In genomic region chr11:124108158-124108557, GRCh38 we compare ENCODE assay signal across 8 cellular contexts. TPM values are rescaled to one million over a fixed set of nuclear protein-coding genes. Genes with fewer than 3 reads are reported as not detected.
A peak's percentile ranks its signal among the peaks of the same experiment; 100 is the strongest.
DNase-seq lines count a peak whose midpoint lies in the region; ATAC-seq and TF ChIP-seq lines count a peak whose summit lies in the region.

No MANE protein-coding gene starts in this region.

- H3K4me1 Mint-ChIP-seq in activated T-cell treated with anti-CD3 and anti-CD28 coated beads, Interleukin-2, amount 50 U/mL, for 72 hours (ENCODE audit: low read depth) = no peaks in the 10 kb centered on the region
- no peaks in the 10 kb centered on the region for H3K4me1 Mint-ChIP-seq in activated T-helper 17 cell treated with anti-CD3 and anti-CD28 coated beads, Interleukin-2, amount 50 U/mL, for 72 hours

- POLR2A ChIA-PET in PC-9 (lab: Charles Lee; ENCODE audit: unreplicated experiment) = no interaction called here

- no peaks in the 10 kb centered on the region for H3K36me3 Mint-ChIP-seq in activated T-cell treated with anti-CD3 and anti-CD28 coated beads, Interleukin-2, amount 50 U/mL, for 72 hours (ENCODE audit: insufficient read depth in 2 of 2)
- no peaks in the 10 kb centered on the region for H3K36me3 Mint-ChIP-seq in activated T-helper 17 cell treated with anti-CD3 and anti-CD28 coated beads, Interleukin-2, amount 50 U/mL, for 72 hours (ENCODE audit: low read depth)

- H3K4me1 ChIP-seq in ovary (ENCODE audit: insufficient read depth) = no peaks in the 10 kb centered on the region
- H3K4me1 ChIP-seq in PC-9 (replicated peaks; ENCODE audit: insufficient read depth) = no peaks in the 10 kb centered on the region

- H3F3A ChIP-seq in neural cell (ENCODE audit: insufficient read depth, low read length, poor library complexity, severe bottlenecking) (no peaks in the 10 kb centered on the region), PC-9 (ENCODE audit: insufficient read depth, low read depth) (no peaks in the 10 kb centered on the region)

- H3K4me2 ChIP-seq in neural cell (ENCODE audit: low read length) (no peak overlapping the region), PC-9 (no peak overlapping the region)

- no peak overlapping the region for H3K9ac ChIP-seq in neural cell (ENCODE audit: low read length)

- H3K27ac Mint-ChIP-seq in activated T-cell treated with anti-CD3 and anti-CD28 coated beads, Interleukin-2, amount 50 U/mL, for 72 hours = no peak overlapping the region
- H3K27ac Mint-ChIP-seq in activated T-helper 17 cell treated with anti-CD3 and anti-CD28 coated beads, Interleukin-2, amount 50 U/mL, for 72 hours = no peak overlapping the region

- peak; percentile 26 for TF ChIP-seq RAD21 in neural cell (conservative IDR thresholded peaks at IDR 0.05)

- H4K20me1 ChIP-seq in neural cell (ENCODE audit: insufficient read depth) = no peaks in the 10 kb centered on the region
- peaks cover 4% of the 10 kb centered on the region; the same call in 1 of the 2 replicates for H4K20me1 ChIP-seq in PC-9 (ENCODE audit: insufficient read depth)

- DNase-seq in activated T-cell treated with anti-CD3 and anti-CD28 coated beads, Interleukin-2, amount 50 U/mL, for 72 hours = peak; percentile 6 to 16
- no peak for DNase-seq in activated T-cell treated with anti-CD3 and anti-CD28 coated beads, Interleukin-2, amount 50 U/mL, for 1 hour
- DNase-seq in ovary (no peak), PC-9 (no peak)

- TF ChIP-seq EP300 in neural cell (conservative IDR thresholded peaks at IDR 0.05; ENCODE audit: poor library complexity, severe bottlenecking) = no peak
- no peak for TF ChIP-seq EP300 in ovary (IDR thresholded peaks at IDR 0.05)

- peak; percentile 60 to 74 for ATAC-seq in activated T-cell treated with anti-CD3 and anti-CD28 coated beads, Interleukin-2, amount 50 U/mL, for 72 hours (replicated peaks in 1 of 2)
- ATAC-seq in HG03442 (IDR thresholded peaks at IDR 0.05; ENCODE audit: unreplicated experiment) (peak; percentile 65), GM18870 (IDR thresholded peaks at IDR 0.05; ENCODE audit: unreplicated experiment) (no peak)
- ATAC-seq in activated T-helper 17 cell treated with anti-CD3 and anti-CD28 coated beads, Interleukin-2, amount 50 U/mL, for 72 hours (replicated peaks) = peak; percentile 47

- H3K27ac ChIP-seq in neural cell (ENCODE audit: low read length) (no peak overlapping the region), ovary (no peak overlapping the region), PC-9 (no peak overlapping the region)

- peaks cover 27% of the 10 kb centered on the region for H3K27me3 Mint-ChIP-seq in activated T-cell treated with anti-CD3 and anti-CD28 coated beads, Interleukin-2, amount 50 U/mL, for 72 hours (ENCODE audit: low read depth)
- H3K27me3 Mint-ChIP-seq in activated T-helper 17 cell treated with anti-CD3 and anti-CD28 coated beads, Interleukin-2, amount 50 U/mL, for 72 hours = peaks cover 40% of the 10 kb centered on the region

- no TSS peak for BruUV-seq in PC-9 (replicated peaks; lab: Mats Ljungman, UMichigan)

- no peak for TF ChIP-seq POLR2A in ovary (IDR thresholded peaks at IDR 0.05)

- intact Hi-C loops in ovary (cut with DNase I) = no loop called here
- intact Hi-C loops in PC-9 (cut with micrococcal nuclease; ENCODE audit: unreplicated experiment) = no loop called here

- no peaks in the 10 kb centered on the region for H3K79me2 ChIP-seq in neural cell (replicated peaks; ENCODE audit: insufficient read depth, low read length)
- H3K79me2 ChIP-seq in PC-9 (ENCODE audit: low read depth) = no peaks in the 10 kb centered on the region

- H3K9me2 ChIP-seq in neural cell (ENCODE audit: insufficient read depth, low read length) = no peaks in the 10 kb centered on the region
- no peaks in the 10 kb centered on the region for H3K9me2 ChIP-seq in PC-9 (ENCODE audit: insufficient read depth)

- H3K4me3 ChIP-seq in neural cell (ENCODE audit: low read length) (no peak overlapping the region), ovary (no peak overlapping the region), PC-9 (no peak overlapping the region)

- CTCF ChIA-PET in PC-9 (lab: Charles Lee) = no interaction called here

- no peaks in the 10 kb centered on the region for H3K9me3 Mint-ChIP-seq in activated T-cell treated with anti-CD3 and anti-CD28 coated beads, Interleukin-2, amount 50 U/mL, for 72 hours
- no peaks in the 10 kb centered on the region for H3K9me3 Mint-ChIP-seq in activated T-helper 17 cell treated with anti-CD3 and anti-CD28 coated beads, Interleukin-2, amount 50 U/mL, for 72 hours

- H3K36me3 ChIP-seq in neural cell (ENCODE audit: insufficient read depth, low read length) (no peaks in the 10 kb centered on the region), ovary (no peaks in the 10 kb centered on the region), PC-9 (ENCODE audit: low read depth) (no peaks in the 10 kb centered on the region)

- H3K4me3 Mint-ChIP-seq in activated T-cell treated with anti-CD3 and anti-CD28 coated beads, Interleukin-2, amount 50 U/mL, for 72 hours = no peak overlapping the region
- H3K4me3 Mint-ChIP-seq in activated T-helper 17 cell treated with anti-CD3 and anti-CD28 coated beads, Interleukin-2, amount 50 U/mL, for 72 hours = no peak overlapping the region

- H3K9me3 ChIP-seq in neural cell (ENCODE audit: low read length) (no peaks in the 10 kb centered on the region), ovary (no peaks in the 10 kb centered on the region), PC-9 (ENCODE audit: insufficient read depth, low read depth) (no peaks in the 10 kb centered on the region)

- 9 to 17% (median 13%) methylated on average over 1 of the region's 1 CpG for WGBS in ovary, 3 donors

- H2AFZ ChIP-seq in neural cell (ENCODE audit: low read depth, low read length) (no peak overlapping the region), PC-9 (no peak overlapping the region)

- no peaks in the 10 kb centered on the region for H3K27me3 ChIP-seq in neural cell (ENCODE audit: insufficient read depth, low read depth, low read length)
- no peaks in the 10 kb centered on the region for H3K27me3 ChIP-seq in ovary
- no peaks in the 10 kb centered on the region for H3K27me3 ChIP-seq in PC-9 (ENCODE audit: insufficient read depth, low read depth)

- TF ChIP-seq CTCF in neural cell (IDR thresholded peaks at IDR 0.05; ENCODE audit: poor library complexity, severe bottlenecking) = no peak
- no peak for TF ChIP-seq CTCF in ovary (IDR thresholded peaks at IDR 0.05)
- no peak for TF ChIP-seq CTCF in PC-9 (conservative IDR thresholded peaks at IDR 0.05)

TF ChIP-seq in neural cell, 6 proteins besides CTCF, POLR2A, EP300 and RAD21:
- TF ChIP-seq TAF1 (IDR thresholded peaks at IDR 0.05; ENCODE audit: low read depth) (no peak), REST (IDR thresholded peaks at IDR 0.05; ENCODE audit: borderline replicate concordance) (no peak), POLR2AphosphoS5 (IDR thresholded peaks at IDR 0.05) (no peak), EZH2 (IDR thresholded peaks at IDR 0.05; ENCODE audit: borderline replicate concordance, insufficient read depth, low read length, poor library complexity, severe bottlenecking) (no peak), SMC3 (conservative IDR thresholded peaks at IDR 0.05; ENCODE audit: poor library complexity) (no peak), MXI1 (conservative IDR thresholded peaks at IDR 0.05; ENCODE audit: poor library complexity, severe bottlenecking) (no peak)

RNA-seq across cellular contexts. Expression of gene VWA5A, which starts 7.1 kb away (rescaled TPM):
- 10 to 100 TPM; 14.2 to 19.0 TPM for total RNA-seq in activated T-cell treated with anti-CD3 and anti-CD28 coated beads, Interleukin-2, amount 50 U/mL, for 72 hours
- total RNA-seq in activated T-helper 17 cell treated with anti-CD3 and anti-CD28 coated beads, Interleukin-2, amount 50 U/mL, for 72 hours = 1 to 10 TPM; 5.3 to 6.3 TPM
- polyA plus RNA-seq in neural cell (82.2 and 87.3 TPM in 2 replicates), ovary (10 to 100 TPM in 1 of 2 donors, 1 to 10 TPM in 1; 9.9 to 27.5 TPM)
- 98.2 and 102 TPM in 2 replicates for polyA minus RNA-seq in neural cell
- total RNA-seq in ovary (10 to 100 TPM; 10.7 to 18.9 (median 16.7) TPM), PC-9 (2021) (1.9 and 2.7 TPM in 2 replicates)

Comparison
In these comparisons a context has a peak if more than half of its experiments do, and no peak if none do; other contexts are left out.
1. DNase-seq: peak in activated T-cell treated with anti-CD3 and anti-CD28 coated beads, Interleukin-2, amount 50 U/mL, for 72 hours (2 of 2); none in activated T-cell treated with anti-CD3 and anti-CD28 coated beads, Interleukin-2, amount 50 U/mL, for 1 hour (single experiment), ovary (0 of 5) and PC-9 (0 of 2).